In genomic region chr9:108691614-108692013, GRCh38 we compare ENCODE assay signal across 21 cellular contexts.
DNase-seq lines count a peak whose midpoint lies in the region; ATAC-seq, FAIRE-seq and TF ChIP-seq lines count a peak whose summit lies in the region.
"Had no signal": no experiment of that assay in that cellular context is flagged by ENCODE, and none has a peak within 500 bp of the region (broad histone marks: within the 10 kb centered on the region; RNA-seq: fewer than 3 reads in every experiment).

No MANE protein-coding gene starts in this region.

- no peak for FAIRE-seq in small intestine (lab: Jason Lieb, UNC)
- FAIRE-seq: colon had no signal

- TF ChIP-seq CTCF in foreskin keratinocyte (conservative IDR thresholded peaks at IDR 0.05) = peak; percentile 4

- ATAC-seq in foreskin keratinocyte = peak; percentile 84

- intact Hi-C loops in cardiac septum (cut with DNase I) = no loop called here

- H3K36me3 ChIP-seq in SJCRH30 = no peaks in the 10 kb centered on the region
- H3K36me3 ChIP-seq in small intestine (ENCODE audit: control insufficient read depth in 2 of 2, insufficient read depth in 2 of 2, low read length in 2 of 2) = no peaks in the 10 kb centered on the region
- H3K36me3 ChIP-seq: prostate gland, tibial nerve had no signal

- DNase-seq in HT1080 (ENCODE audit: low read depth) = peak; percentile 17
- peak; percentile 22 to 42 for DNase-seq in SJCRH30
- peak; percentile 84 to 94 for DNase-seq in foreskin keratinocyte
- DNase-seq in small intestine = peak; percentile 69
- no peak for DNase-seq in cardiac septum (ENCODE audit: low spot score)
- no peak for DNase-seq in stimulated activated CD4-positive, alpha-beta T cell treated with anti-CD3 and anti-CD28 coated beads, Interleukin-4, amount 100 ng/mL, for 1 hour
- no peak for DNase-seq in SHP77 treated with DMSO at 0.1 percent for 48 hours (lab: John Stamatoyannopoulos, UW)
- DNase-seq in cerebellar cortex (ENCODE audit: low spot score) = no peak
- DNase-seq: activated CD8-positive, alpha-beta memory T cell treated with anti-CD3 and anti-CD28 coated beads, Interleukin-2, amount 50 U/mL, for 4 hours; CD4-positive, CD25-positive, alpha-beta regulatory T cell; DMS79; foreskin melanocyte; midbrain; NCI-H1417; NCI-H2171; NCI-H526 treated with DMSO at 0.1 percent for 48 hours; stimulated activated naive CD4-positive, alpha-beta T cell treated with Interleukin-2 at 50 U/mL for 16 hours; T-helper 2 cell had no signal

- H3K27ac ChIP-seq in SJCRH30 (no peak overlapping the region), foreskin keratinocyte (peak overlapping the region; percentile 57), small intestine (ENCODE audit: low read depth in 1 of 2, low read length in 1 of 2) (no peak overlapping the region)
- H3K27ac ChIP-seq: prostate gland, tibial nerve had no signal

- H3K9me3 ChIP-seq in SJCRH30 (replicated peaks) (peaks cover 3% of the 10 kb centered on the region; the same call in 1 of the 2 replicates), small intestine (ENCODE audit: control insufficient read depth, low read depth) (no peaks in the 10 kb centered on the region)
- H3K9me3 ChIP-seq: prostate gland had no signal

- H3K27me3 ChIP-seq in SJCRH30 (no peaks in the 10 kb centered on the region), foreskin keratinocyte (no peaks in the 10 kb centered on the region), small intestine (ENCODE audit: control insufficient read depth in 2 of 2, insufficient read depth in 2 of 2, low read length in 2 of 2) (no peaks in the 10 kb centered on the region)
- H3K27me3 ChIP-seq: tibial nerve had no signal

- H3K4me1 ChIP-seq in SJCRH30 = no peaks in the 10 kb centered on the region
- peaks cover 16% of the 10 kb centered on the region for H3K4me1 ChIP-seq in foreskin keratinocyte
- no peaks in the 10 kb centered on the region for H3K4me1 ChIP-seq in small intestine (ENCODE audit: control insufficient read depth in 2 of 2, insufficient read depth in 1 of 2, low read depth in 1 of 2, low read length in 1 of 2)
- H3K4me1 ChIP-seq: prostate gland, tibial nerve had no signal

- WGBS in small intestine, 3 donors = 18 to 79% (median 40%) methylated on average over 7 of the region's 7 CpGs

- H3K4me3 ChIP-seq in SJCRH30 (no peak overlapping the region), small intestine (ENCODE audit: low read depth in 1 of 2, low read length in 2 of 2) (no peak overlapping the region)
- H3K4me3 ChIP-seq: prostate gland, tibial nerve had no signal

Comparison
In these comparisons a context has a peak if more than half of its experiments do, and no peak if none do; other contexts are left out.
1. DNase-seq: peak in HT1080 (single experiment), SJCRH30 (2 of 2), foreskin keratinocyte (2 of 2) and small intestine (single experiment); none in cardiac septum (single experiment), stimulated activated CD4-positive, alpha-beta T cell treated with anti-CD3 and anti-CD28 coated beads, Interleukin-4, amount 100 ng/mL, for 1 hour (single experiment), SHP77 treated with DMSO at 0.1 percent for 48 hours (single experiment) and cerebellar cortex (single experiment).